In the genomic region with DNA sequence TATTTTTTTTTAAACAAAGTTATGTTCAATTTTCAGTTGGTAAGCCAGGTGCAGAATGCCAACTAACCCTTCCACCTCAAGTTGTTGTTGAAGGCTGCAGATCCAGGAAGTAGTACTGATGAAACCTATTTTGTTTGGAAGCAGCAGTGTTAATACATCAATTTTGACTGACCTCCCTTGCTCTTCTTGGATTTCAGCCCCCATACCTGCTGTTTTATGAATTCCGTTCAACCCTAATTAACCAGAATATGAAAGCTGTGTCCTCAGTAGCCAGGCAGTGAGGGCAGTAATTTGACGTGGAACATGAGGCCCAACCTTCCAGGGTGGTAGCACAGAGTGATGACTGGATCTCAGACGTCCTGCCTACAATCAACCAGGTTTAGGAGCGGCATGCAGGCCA, we compare ENCODE assay signal across 18 cellular contexts.
"Had no signal": no experiment of that assay in that cellular context is flagged by ENCODE, and none has a peak within 500 bp of the region (broad histone marks: within the 10 kb centered on the region; RNA-seq: fewer than 3 reads in every experiment).

No MANE protein-coding gene starts in this region.

- H3K4me3 ChIP-seq: adrenal gland, esophagus squamous epithelium, heart right ventricle, left lung, prostate gland, right atrium auricular region, tibial artery, uterus had no signal

- H3K27ac Mint-ChIP-seq: activated naive CD4-positive, alpha-beta T cell treated with anti-CD3 and anti-CD28 coated beads, Interleukin-2, amount 50 U/mL, for 72 hours; activated T-cell treated with anti-CD3 and anti-CD28 coated beads, Interleukin-2, amount 50 U/mL, for 72 hours had no signal

- DNase-seq: activated CD4-positive, alpha-beta T cell treated with anti-CD3 and anti-CD28 coated beads for 1 hour; activated effector memory CD4-positive, alpha-beta T cell treated with anti-CD3 and anti-CD28 coated beads, Interleukin-2, amount 50 U/mL, for 16 hours; activated T-cell treated with anti-CD3 and anti-CD28 coated beads, Interleukin-2, amount 50 U/mL, for 72 hours; adrenal gland; cerebellar nuclear complex; effector CD4-positive, alpha-beta T cell; esophagus squamous epithelium; heart right ventricle; left lung; stimulated activated CD4-positive, alpha-beta T cell treated with anti-CD3 and anti-CD28 coated beads, Interleukin-2, amount 100 ng/mL, for 24 hours; stimulated activated naive CD8-positive, alpha-beta T cell treated with anti-CD3 and anti-CD28 coated beads, Interleukin-15, Interleukin-2, amounts not matched to agents 100 U/mL and 50 U/mL, for 24 hours; substantia nigra; tibial artery; uterus; WERI-Rb-1 had no signal

- H3K36me3 ChIP-seq: adrenal gland, esophagus squamous epithelium, heart right ventricle, left lung, prostate gland, right atrium auricular region, tibial artery, uterus, WERI-Rb-1 had no signal

- H3K9me3 Mint-ChIP-seq: activated naive CD4-positive, alpha-beta T cell treated with anti-CD3 and anti-CD28 coated beads, Interleukin-2, amount 50 U/mL, for 72 hours; activated T-cell treated with anti-CD3 and anti-CD28 coated beads, Interleukin-2, amount 50 U/mL, for 72 hours had no signal

- H3K4me1 ChIP-seq: adrenal gland, heart right ventricle, left lung, prostate gland, right atrium auricular region, uterus had no signal

- H3K4me3 Mint-ChIP-seq: activated T-cell treated with anti-CD3 and anti-CD28 coated beads, Interleukin-2, amount 50 U/mL, for 72 hours had no signal

- H3K27me3 ChIP-seq: adrenal gland, esophagus squamous epithelium, left lung, right atrium auricular region, tibial artery, uterus had no signal

- H3K36me3 Mint-ChIP-seq: activated naive CD4-positive, alpha-beta T cell treated with anti-CD3 and anti-CD28 coated beads, Interleukin-2, amount 50 U/mL, for 72 hours had no signal

- H3K9me3 ChIP-seq: adrenal gland, esophagus squamous epithelium, heart right ventricle, left lung, prostate gland, right atrium auricular region, tibial artery, uterus had no signal

- H3K27ac ChIP-seq: adrenal gland, esophagus squamous epithelium, heart right ventricle, left lung, prostate gland, right atrium auricular region, uterus, WERI-Rb-1 had no signal

- ATAC-seq: activated naive CD4-positive, alpha-beta T cell treated with anti-CD3 and anti-CD28 coated beads, Interleukin-2, amount 50 U/mL, for 72 hours; activated T-cell treated with anti-CD3 and anti-CD28 coated beads, Interleukin-2, amount 50 U/mL, for 72 hours; heart right ventricle; left lung; stimulated activated naive CD8-positive, alpha-beta T cell treated with anti-CD3 and anti-CD28 coated beads, Interleukin-15, Interleukin-2, amounts not matched to agents 100 U/mL and 50 U/mL, for 24 hours had no signal
